ENCODE assay signal across 8 cellular contexts in genomic region chr18:12882416-12882815, GRCh38. TPM values are rescaled to one million over a fixed set of nuclear protein-coding genes. Genes with fewer than 3 reads are reported as not detected.
DNase-seq lines count a peak whose midpoint lies in the region; ATAC-seq and TF ChIP-seq lines count a peak whose summit lies in the region.

No MANE protein-coding gene starts in this region.

- peaks cover 46% of the 10 kb centered on the region for H3K4me1 Mint-ChIP-seq in T-helper 2 cell treated with Interferon-gamma antibody and Interleukin-4, amounts not matched to agents 5 μg/mL and 100 μg/mL, for 36 hours (ENCODE audit: low read depth)
- H3K4me1 Mint-ChIP-seq in activated CD8-positive, alpha-beta T cell treated with anti-CD3 and anti-CD28 coated beads for 36 hours (ENCODE audit: low read depth), result peaks cover 55% of the 10 kb centered on the region

- peaks cover 20% of the 10 kb centered on the region for H4K20me1 ChIP-seq in hepatocyte (ENCODE audit: insufficient read depth, poor library complexity, severe bottlenecking)

- TF ChIP-seq POLR2A in stomach (IDR thresholded peaks at IDR 0.05), result no peak

- POLR2A ChIA-PET in activated CD8-positive, alpha-beta T cell treated with anti-CD3 and anti-CD28 coated beads for 36 hours (lab: Charles Lee), result interaction anchor here (1.6 to 4.3 kb wide), 4 partner anchors 39 to 180 kb away, joined by 6 to 16 read pairs (median 11); partner anchors contain the start of genes CEP192, CEP76 and PSMG2

- H3K27me3 ChIP-seq in hepatocyte, result no peaks in the 10 kb centered on the region
- no peaks in the 10 kb centered on the region for H3K27me3 ChIP-seq in stomach

- H3K27ac ChIP-seq in hepatocyte (peak overlapping the region; percentile 100), stomach (peak overlapping the region in 4 of 5 donors; percentile 97 to 99 (median 98))

- peak overlapping the region; percentile 61 for H2AFZ ChIP-seq in hepatocyte

- H3K36me3 ChIP-seq in hepatocyte (replicated peaks; ENCODE audit: insufficient read depth, low read depth), result no peaks in the 10 kb centered on the region
- no peaks in the 10 kb centered on the region for H3K36me3 ChIP-seq in stomach

- TF ChIP-seq EP300 in stomach (IDR thresholded peaks at IDR 0.05), result no peak

- ATAC-seq in activated CD8-positive, alpha-beta T cell treated with anti-CD3 and anti-CD28 coated beads for 36 hours, result no peak
- ATAC-seq in HG03045 (IDR thresholded peaks at IDR 0.05; ENCODE audit: unreplicated experiment) (no peak), GM18873 (IDR thresholded peaks at IDR 0.05; ENCODE audit: low FRiP score, unreplicated experiment) (no peak)

- no peak for TF ChIP-seq CTCF in activated CD8-positive, alpha-beta T cell treated with anti-CD3 and anti-CD28 coated beads for 36 hours (IDR thresholded peaks at IDR 0.05)
- TF ChIP-seq CTCF in hepatocyte (IDR thresholded peaks at IDR 0.05; ENCODE audit: poor library complexity) (no peak), stomach (IDR thresholded peaks at IDR 0.05) (no peak)

- H3K4me3 ChIP-seq in hepatocyte, result peak overlapping the region; percentile 56
- peak overlapping the region; percentile 77 to 92 (median 84) for H3K4me3 ChIP-seq in stomach

- peak overlapping the region; percentile 95 for H3K27ac Mint-ChIP-seq in T-helper 2 cell treated with Interferon-gamma antibody and Interleukin-4, amounts not matched to agents 5 μg/mL and 100 μg/mL, for 36 hours
- peak overlapping the region; percentile 86 for H3K27ac Mint-ChIP-seq in activated CD8-positive, alpha-beta T cell treated with anti-CD3 and anti-CD28 coated beads for 36 hours

- 26% methylated on average over 3 of the region's 3 CpGs for WGBS in hepatocyte (ENCODE audit: low lambda C conversion rate, missing lambda C conversion rate)
- WGBS in stomach, 5 donors, result 29 to 36% (median 33%) methylated on average over 3 of the region's 3 CpGs

- H3K9me3 ChIP-seq in hepatocyte (ENCODE audit: low read depth), result no peaks in the 10 kb centered on the region
- no peaks in the 10 kb centered on the region for H3K9me3 ChIP-seq in stomach

- peaks cover 10% of the 10 kb centered on the region for H3K36me3 Mint-ChIP-seq in T-helper 2 cell treated with Interferon-gamma antibody and Interleukin-4, amounts not matched to agents 5 μg/mL and 100 μg/mL, for 36 hours (ENCODE audit: low read depth)
- H3K36me3 Mint-ChIP-seq in activated CD8-positive, alpha-beta T cell treated with anti-CD3 and anti-CD28 coated beads for 36 hours (ENCODE audit: low read depth), result peaks cover 7% of the 10 kb centered on the region

- H3K79me2 ChIP-seq in hepatocyte, result peaks cover 69% of the 10 kb centered on the region

- H3K9me2 ChIP-seq in hepatocyte (replicated peaks; ENCODE audit: insufficient read depth), result no peaks in the 10 kb centered on the region

- no peaks in the 10 kb centered on the region for H3K9me3 Mint-ChIP-seq in T-helper 2 cell treated with Interferon-gamma antibody and Interleukin-4, amounts not matched to agents 5 μg/mL and 100 μg/mL, for 36 hours
- no peaks in the 10 kb centered on the region for H3K9me3 Mint-ChIP-seq in activated CD8-positive, alpha-beta T cell treated with anti-CD3 and anti-CD28 coated beads for 36 hours

- H3K4me1 ChIP-seq in hepatocyte (ENCODE audit: insufficient read depth) (peaks cover 6% of the 10 kb centered on the region), stomach (peaks cover 5 to 70% (median 37%) of the 10 kb centered on the region in 4 donors)

- intact Hi-C loops in activated CD8-positive, alpha-beta T cell treated with anti-CD3 and anti-CD28 coated beads for 36 hours (cut with micrococcal nuclease), result loop anchor here (5.0 kb wide), 1 partner anchor 40 kb away; no protein-coding TSS in a partner anchor
- intact Hi-C loops in stomach (cut with DNase I; ENCODE audit: low total_unique reads), result no loop called here

- no peaks in the 10 kb centered on the region for H3K27me3 Mint-ChIP-seq in T-helper 2 cell treated with Interferon-gamma antibody and Interleukin-4, amounts not matched to agents 5 μg/mL and 100 μg/mL, for 36 hours (ENCODE audit: low read depth)
- no peaks in the 10 kb centered on the region for H3K27me3 Mint-ChIP-seq in activated CD8-positive, alpha-beta T cell treated with anti-CD3 and anti-CD28 coated beads for 36 hours

- peak overlapping the region; percentile 85 for H3K4me3 Mint-ChIP-seq in T-helper 2 cell treated with Interferon-gamma antibody and Interleukin-4, amounts not matched to agents 5 μg/mL and 100 μg/mL, for 36 hours
- H3K4me3 Mint-ChIP-seq in activated CD8-positive, alpha-beta T cell treated with anti-CD3 and anti-CD28 coated beads for 36 hours, result peak overlapping the region; percentile 86

- DNase-seq in T-helper 2 cell treated with Interferon-gamma antibody and Interleukin-4, amounts not matched to agents 5 μg/mL and 100 μg/mL, for 36 hours (ENCODE audit: low spot score), result no peak
- DNase-seq in T-helper 2 cell (no peak), hepatocyte (ENCODE audit: low spot score) (no peak), stomach (no peak)
- DNase-seq in activated CD8-positive, alpha-beta T cell treated with anti-CD3 and anti-CD28 coated beads for 36 hours, result no peak
- DNase-seq in stimulated activated CD4-positive, alpha-beta T cell treated with anti-CD3 and anti-CD28 coated beads, Interleukin-15, amount 100 ng/mL, for 24 hours, result no peak

- peak overlapping the region; percentile 93 for H3K4me2 ChIP-seq in hepatocyte

- CTCF ChIA-PET in activated CD8-positive, alpha-beta T cell treated with anti-CD3 and anti-CD28 coated beads for 36 hours (lab: Charles Lee), result interaction anchor here (1.0 to 6.6 kb wide), 4 partner anchors 11 to 157 kb away, joined by 3 to 25 read pairs (median 8); no protein-coding TSS in a partner anchor

RNA-seq across cellular contexts. Expression of gene PTPN2, which starts 1.6 kb away (rescaled TPM):
- total RNA-seq in activated CD8-positive, alpha-beta T cell treated with anti-CD3 and anti-CD28 coated beads for 36 hours, result 10 to 100 TPM; 50.8 to 55.8 TPM
- total RNA-seq in hepatocyte (36.7 and 40.3 TPM in 2 replicates), stomach (10 to 100 TPM in 3 of 5 donors, 1 to 10 TPM in 2; 5.8 to 66.7 (median 28.5) TPM)
- polyA plus RNA-seq in hepatocyte (30.5 and 32.0 TPM in 2 replicates), stomach (10 to 100 TPM; 20.2 to 32.4 (median 32.2) TPM)
